In genomic region chr1:85198864-85199263, GRCh38 we compare ENCODE assay signal across 15 cellular contexts. TPM values are rescaled to one million over a fixed set of nuclear protein-coding genes. Genes with fewer than 3 reads are reported as not detected.
A peak's percentile ranks its signal among the peaks of the same experiment; 100 is the strongest.
DNase-seq lines count a peak whose midpoint lies in the region; ATAC-seq, FAIRE-seq and TF ChIP-seq lines count a peak whose summit lies in the region.
"Had no signal": no experiment of that assay in that cellular context is flagged by ENCODE, and none has a peak within 500 bp of the region (broad histone marks: within the 10 kb centered on the region; RNA-seq: fewer than 3 reads in every experiment).

No MANE protein-coding gene starts in this region.

- H3K4me2 ChIP-seq in OCI-LY1 (ENCODE audit: low read length) (peak overlapping the region; percentile 85; the same call in 1 of the 2 replicates), endothelial cell of umbilical vein (ENCODE audit: insufficient read depth, low read length) (peak overlapping the region; percentile 12), neural progenitor cell (peak overlapping the region; percentile 93)

- H4K20me1 ChIP-seq in OCI-LY1 (ENCODE audit: insufficient read depth, low read length) (no peaks in the 10 kb centered on the region), endothelial cell of umbilical vein (replicated peaks; ENCODE audit: control insufficient read depth, extremely low read depth, insufficient read depth, low read length) (no peaks in the 10 kb centered on the region), neural progenitor cell (ENCODE audit: low read depth) (peaks cover 16% of the 10 kb centered on the region)

- H3K27ac Mint-ChIP-seq in Caco-2 (ENCODE audit: unreplicated experiment) (no peak overlapping the region), neural progenitor cell (no peak overlapping the region)
- H3K27ac Mint-ChIP-seq: dendritic cell treated with granulocyte-macrophage colony-stimulating factor and Interleukin-4, amounts not matched to agents 40 ng/mL and 50 ng/mL, for 4 days; stimulated activated memory B cell treated with anti-CD40 and anti-IgM and Interleukin-4, amounts not matched to agents 10 μg/mL and 1 μg/mL and 100 μg/mL, for 72 hours had no signal

- no peak overlapping the region for H3K9ac ChIP-seq in OCI-LY1 (ENCODE audit: low read length)
- H3K9ac ChIP-seq in endothelial cell of umbilical vein (replicated peaks; ENCODE audit: extremely low read depth, insufficient read depth, low read length) = no peak overlapping the region
- H3K9ac ChIP-seq in neural progenitor cell = no peak overlapping the region

- H3K9me2 ChIP-seq in OCI-LY1 (ENCODE audit: low read depth, low read length) = no peaks in the 10 kb centered on the region

- H3K27me3 ChIP-seq in Caco-2 (replicated peaks; ENCODE audit: control insufficient read depth, insufficient read depth, low read length) = no peaks in the 10 kb centered on the region
- no peaks in the 10 kb centered on the region for H3K27me3 ChIP-seq in OCI-LY1 (ENCODE audit: insufficient read depth, low read length)
- no peaks in the 10 kb centered on the region for H3K27me3 ChIP-seq in endothelial cell of umbilical vein (ENCODE audit: control insufficient read depth in 2 of 2, insufficient read depth in 2 of 2, low read length in 2 of 2)
- peaks cover 14% of the 10 kb centered on the region for H3K27me3 ChIP-seq in neural progenitor cell

- FAIRE-seq in endothelial cell of umbilical vein (lab: Jason Lieb, UNC) = peak; percentile 18
- FAIRE-seq in GM12892 (lab: Jason Lieb, UNC) = no peak
- FAIRE-seq: D721Med had no signal

- dilution Hi-C loops in endothelial cell of umbilical vein (cut with MboI; ENCODE audit: extremely low pct_ligation_motif_present, low sequenced_read_pairs) = no loop called here

- H3K4me3 ChIP-seq in Caco-2 (ENCODE audit: low read depth, low read length) (peak overlapping the region; percentile 74; the same call in 1 of the 2 replicates), OCI-LY1 (ENCODE audit: low read depth, low read length, poor library complexity, severe bottlenecking) (peak overlapping the region; percentile 73), endothelial cell of umbilical vein (replicated peaks in 1 of 3; ENCODE audit: insufficient read depth in 1 of 3, low read depth in 1 of 3, low read length in 3 of 3) (no peak overlapping the region), neural progenitor cell (peak overlapping the region; percentile 80)

- DNase-seq in Caco-2 = no peak
- peak; percentile 24 for DNase-seq in endothelial cell of umbilical vein (ENCODE audit: low read depth, low spot score)
- no peak for DNase-seq in neural progenitor cell (ENCODE audit: low spot score)
- DNase-seq in NCI-H2227 (lab: John Stamatoyannopoulos, UW; ENCODE audit: unreplicated experiment) = no peak
- no peak for DNase-seq in GM12892 (ENCODE audit: insufficient read length)
- no peak for DNase-seq in NCI-H146 treated with DMSO at 0.1 percent for 48 hours (lab: John Stamatoyannopoulos, UW; ENCODE audit: unreplicated experiment)
- DNase-seq: NCI-H2227 treated with DMSO at 0.1 percent for 48 hours, spleen, SW 1271 had no signal

- POLR2A ChIA-PET in Caco-2 (lab: Charles Lee) (no interaction called here), endothelial cell of umbilical vein (lab: Charles Lee) (no interaction called here)

- CTCF ChIA-PET in Caco-2 (lab: Charles Lee) = no interaction called here
- CTCF ChIA-PET in endothelial cell of umbilical vein (lab: Charles Lee) = interaction anchor here (1.2 to 1.6 kb wide), 2 partner anchors 56 to 89 kb away, joined by 3 read pairs; no protein-coding TSS in a partner anchor

- H3K4me3 Mint-ChIP-seq in Caco-2 (ENCODE audit: unreplicated experiment) (peak overlapping the region; percentile 82), neural progenitor cell (peak overlapping the region; percentile 96)
- H3K4me3 Mint-ChIP-seq: dendritic cell treated with granulocyte-macrophage colony-stimulating factor and Interleukin-4, amounts not matched to agents 40 ng/mL and 50 ng/mL, for 4 days had no signal

- H3K9me1 ChIP-seq in endothelial cell of umbilical vein (replicated peaks; ENCODE audit: control insufficient read depth, extremely low read depth, insufficient read depth, low read length) = no peaks in the 10 kb centered on the region

- H3K9me3 ChIP-seq in Caco-2 (no peaks in the 10 kb centered on the region), OCI-LY1 (ENCODE audit: low read length) (no peaks in the 10 kb centered on the region), endothelial cell of umbilical vein (replicated peaks; ENCODE audit: control insufficient read depth, insufficient read depth, low read length) (no peaks in the 10 kb centered on the region), neural progenitor cell (ENCODE audit: low read depth) (no peaks in the 10 kb centered on the region)
- H3K9me3 ChIP-seq: spleen had no signal

- H3F3A ChIP-seq in OCI-LY1 (ENCODE audit: insufficient read depth, low read length) (no peaks in the 10 kb centered on the region), neural progenitor cell (ENCODE audit: low read depth) (peaks cover 33% of the 10 kb centered on the region)

- peaks cover 17% of the 10 kb centered on the region for H3K4me1 ChIP-seq in Caco-2
- H3K4me1 ChIP-seq in OCI-LY1 (ENCODE audit: insufficient read depth, low read length, severe bottlenecking) = peaks cover 24% of the 10 kb centered on the region
- peaks cover 16% of the 10 kb centered on the region for H3K4me1 ChIP-seq in endothelial cell of umbilical vein (ENCODE audit: control insufficient read depth, extremely low read depth, insufficient read depth, low read length)
- H3K4me1 ChIP-seq in neural progenitor cell = peaks cover 22% of the 10 kb centered on the region

- H3K4me1 Mint-ChIP-seq in Caco-2 (ENCODE audit: low read depth, unreplicated experiment) = no peaks in the 10 kb centered on the region
- H3K4me1 Mint-ChIP-seq in neural progenitor cell = peaks cover 38% of the 10 kb centered on the region

- H3K79me2 ChIP-seq in OCI-LY1 (ENCODE audit: insufficient read depth, low read length) (no peaks in the 10 kb centered on the region), endothelial cell of umbilical vein (ENCODE audit: control insufficient read depth, insufficient read depth, low read length) (no peaks in the 10 kb centered on the region), neural progenitor cell (ENCODE audit: low read depth) (peaks cover 54% of the 10 kb centered on the region)

- H3K27ac ChIP-seq in OCI-LY1 (ENCODE audit: low read depth, low read length, poor library complexity, severe bottlenecking) = no peak overlapping the region
- H3K27ac ChIP-seq in endothelial cell of umbilical vein (ENCODE audit: insufficient read depth, low read depth, low read length) = no peak overlapping the region
- H3K27ac ChIP-seq in neural progenitor cell = no peak overlapping the region
- H3K27ac ChIP-seq: spleen had no signal

- no TSS peak for BruUV-seq in Caco-2 (replicated peaks; lab: Mats Ljungman, UMichigan)
- BruUV-seq in endothelial cell of umbilical vein (replicated peaks; lab: Mats Ljungman, UMichigan) = no TSS peak

- ATAC-seq in activated CD4-positive, CD25-positive, alpha-beta regulatory T cell treated with anti-CD3 and anti-CD28 coated beads, Interleukin-2, amount 50 U/mL, for 24 hours = no peak
- ATAC-seq: HCT116; stimulated activated memory B cell treated with anti-CD40 and anti-IgM and Interleukin-4, amounts not matched to agents 10 μg/mL and 1 μg/mL and 100 μg/mL, for 72 hours had no signal

- H3K36me3 ChIP-seq in Caco-2 (ENCODE audit: control insufficient read depth, insufficient read depth, low read length) (no peaks in the 10 kb centered on the region), OCI-LY1 (ENCODE audit: insufficient read depth, low read length) (no peaks in the 10 kb centered on the region), endothelial cell of umbilical vein (ENCODE audit: control insufficient read depth in 2 of 2, extremely low read depth in 1 of 2, insufficient read depth in 2 of 2, low read length in 2 of 2) (no peaks in the 10 kb centered on the region), neural progenitor cell (no peaks in the 10 kb centered on the region)
- H3K36me3 ChIP-seq: spleen had no signal

- H3K9me3 Mint-ChIP-seq in Caco-2 (ENCODE audit: unreplicated experiment) (no peaks in the 10 kb centered on the region), neural progenitor cell (no peaks in the 10 kb centered on the region)
- H3K9me3 Mint-ChIP-seq: dendritic cell treated with granulocyte-macrophage colony-stimulating factor and Interleukin-4, amounts not matched to agents 40 ng/mL and 50 ng/mL, for 4 days; stimulated activated memory B cell treated with anti-CD40 and anti-IgM and Interleukin-4, amounts not matched to agents 10 μg/mL and 1 μg/mL and 100 μg/mL, for 72 hours had no signal

- intact Hi-C loops in Caco-2 (cut with micrococcal nuclease; ENCODE audit: unreplicated experiment) (no loop called here), endothelial cell of umbilical vein (cut with micrococcal nuclease) (loop anchor here (5.0 kb wide), 1 partner anchor 508 kb away; the partner anchor contains the start of gene ZNHIT6)

- TF ChIP-seq CTCF in Caco-2 (IDR thresholded peaks at IDR 0.05; ENCODE audit: insufficient read depth in 1 of 2, low read depth in 1 of 2, low read length in 1 of 2, severe bottlenecking in 1 of 2, unreplicated experiment in 1 of 2) (no peak), OCI-LY1 (IDR thresholded peaks at IDR 0.05; ENCODE audit: low read length) (no peak), endothelial cell of umbilical vein (IDR thresholded peaks at IDR 0.05; ENCODE audit: extremely low read depth in 1 of 2, insufficient read depth in 1 of 2, low read depth in 1 of 2, low read length in 2 of 2) (no peak), neural progenitor cell (IDR thresholded peaks at IDR 0.05) (no peak)

- H3K36me3 Mint-ChIP-seq in Caco-2 (ENCODE audit: insufficient read depth, unreplicated experiment) = peaks cover 15% of the 10 kb centered on the region
- no peaks in the 10 kb centered on the region for H3K36me3 Mint-ChIP-seq in neural progenitor cell
- H3K36me3 Mint-ChIP-seq: stimulated activated memory B cell treated with anti-CD40 and anti-IgM and Interleukin-4, amounts not matched to agents 10 μg/mL and 1 μg/mL and 100 μg/mL, for 72 hours had no signal

- TF ChIP-seq POLR2A in endothelial cell of umbilical vein (IDR thresholded peaks at IDR 0.05; ENCODE audit: low read depth, low read length) = no peak
- no peak for TF ChIP-seq POLR2A in GM12892 (IDR thresholded peaks at IDR 0.05; ENCODE audit: low read depth, low read length)

- no peaks in the 10 kb centered on the region for H3K27me3 Mint-ChIP-seq in Caco-2 (ENCODE audit: insufficient read depth, unreplicated experiment)
- H3K27me3 Mint-ChIP-seq in neural progenitor cell (ENCODE audit: insufficient read depth, low read depth) = peaks cover 10% of the 10 kb centered on the region
- H3K27me3 Mint-ChIP-seq: stimulated activated memory B cell treated with anti-CD40 and anti-IgM and Interleukin-4, amounts not matched to agents 10 μg/mL and 1 μg/mL and 100 μg/mL, for 72 hours had no signal

- H2AFZ ChIP-seq in OCI-LY1 (ENCODE audit: low read length) (no peak overlapping the region), endothelial cell of umbilical vein (ENCODE audit: low read depth, low read length) (no peak overlapping the region), neural progenitor cell (replicated peaks) (no peak overlapping the region)

RNA-seq across cellular contexts. Expression of gene SYDE2, which starts 2.0 kb away (rescaled TPM):
- total RNA-seq in Caco-2 (2022) (19.1 and 19.9 TPM in 2 replicates), endothelial cell of umbilical vein (2.9 and 3.1 TPM in 2 replicates), neural progenitor cell (ENCODE audit: low replicate concordance) (10.9 and 12.0 TPM in 2 replicates)
- 0.41 and 0.52 TPM in 2 replicates for polyA plus RNA-seq in endothelial cell of umbilical vein
- polyA plus RNA-seq in endothelial cell of umbilical vein (2011; cell fraction: cytosol; rRNA removed) = 0.59 and 0.69 TPM in 2 replicates
- 0.97 and 1.2 TPM in 2 replicates for polyA plus RNA-seq in endothelial cell of umbilical vein (2011; cell fraction: nucleus; rRNA removed)
- polyA plus RNA-seq in endothelial cell of umbilical vein (2012) = 0.72 and 0.82 TPM in 2 replicates
- polyA minus RNA-seq in endothelial cell of umbilical vein = 2.9 and 3.5 TPM in 2 replicates
- polyA minus RNA-seq in endothelial cell of umbilical vein (2011; cell fraction: cytosol; rRNA and poly(A)+ RNA removed) = 2.7 TPM
- 3.0 and 4.4 TPM in 2 replicates for polyA minus RNA-seq in endothelial cell of umbilical vein (2011; cell fraction: nucleus; rRNA and poly(A)+ RNA removed)
- 1.6 TPM for polyA plus RNA-seq in GM12892 (2012; ENCODE audit: missing spikeins)

Comparison
In these comparisons a context has a peak if more than half of its experiments do, and no peak if none do; other contexts are left out.
1. H3K4me3 ChIP-seq: peak in Caco-2 (single experiment), OCI-LY1 (single experiment) and neural progenitor cell (single experiment); none in endothelial cell of umbilical vein (0 of 3).
2. H3K4me2 ChIP-seq: peak in every context shown above with its lines; median percentile 93 in neural progenitor cell; 85 in OCI-LY1; 12 in endothelial cell of umbilical vein.